In the genomic region with DNA sequence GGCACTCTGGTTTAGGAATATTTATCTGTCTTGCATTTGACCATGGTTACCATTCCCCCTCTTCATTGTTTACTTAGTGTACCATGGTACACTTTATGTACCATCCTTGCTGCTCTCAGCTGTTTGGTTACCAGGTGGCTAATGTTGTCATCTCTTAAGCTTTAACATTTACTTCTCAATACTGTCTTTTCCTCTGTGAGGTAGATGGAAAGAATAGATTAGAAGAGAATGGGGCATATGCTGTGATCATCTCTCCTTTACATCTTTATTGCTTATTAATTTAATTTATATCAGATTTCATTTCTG, we compare ENCODE assay signal across 12 cellular contexts.
A peak's percentile ranks its signal among the peaks of the same experiment; 100 is the strongest.
DNase-seq lines count a peak whose midpoint lies in the region; ATAC-seq and TF ChIP-seq lines count a peak whose summit lies in the region.
"Had no signal": no experiment of that assay in that cellular context is flagged by ENCODE, and none has a peak within 500 bp of the region (broad histone marks: within the 10 kb centered on the region; RNA-seq: fewer than 3 reads in every experiment).

No MANE protein-coding gene starts in this region.

- H3K9ac ChIP-seq in HCT116 (ENCODE audit: low read length) = peak overlapping the region; percentile 45

- H2AFZ ChIP-seq in ACC112 (ENCODE audit: low read length, unreplicated experiment) = no peak overlapping the region
- H2AFZ ChIP-seq in HCT116 (ENCODE audit: low read depth, low read length, poor library complexity, severe bottlenecking) = no peak overlapping the region

- TF ChIP-seq POLR2A in HCT116 (IDR thresholded peaks at IDR 0.05; ENCODE audit: borderline replicate concordance, extremely low read depth, insufficient read depth, insufficient read length) = no peak

- no peaks in the 10 kb centered on the region for H3K27me3 Mint-ChIP-seq in activated CD4-positive, alpha-beta memory T cell treated with anti-CD3 and anti-CD28 coated beads, Interleukin-2, amount 10 ng/mL, durations not matched to agents 7 days and 5 days

- peak overlapping the region; percentile 85 for H3K27ac Mint-ChIP-seq in activated CD4-positive, alpha-beta memory T cell treated with anti-CD3 and anti-CD28 coated beads, Interleukin-2, amount 10 ng/mL, durations not matched to agents 7 days and 5 days

- peak overlapping the region; percentile 61 for H3K4me2 ChIP-seq in HCT116 (ENCODE audit: low read length)

- no peaks in the 10 kb centered on the region for H3K9me2 ChIP-seq in HCT116 (ENCODE audit: insufficient read depth)

- ATAC-seq in HCT116 (no peak), GM21529 (IDR thresholded peaks at IDR 0.05; ENCODE audit: unreplicated experiment) (no peak)

- peak overlapping the region; percentile 54 for H3K4me3 Mint-ChIP-seq in activated CD4-positive, alpha-beta memory T cell treated with anti-CD3 and anti-CD28 coated beads, Interleukin-2, amount 10 ng/mL, durations not matched to agents 7 days and 5 days

- no peaks in the 10 kb centered on the region for H3K9me3 ChIP-seq in HCT116 (ENCODE audit: control insufficient read depth in 1 of 2, insufficient read depth in 1 of 2, low read depth in 1 of 2, low read length in 2 of 2)
- H3K9me3 ChIP-seq in MG63 = no peaks in the 10 kb centered on the region
- H3K9me3 ChIP-seq: Peyer's patch had no signal

- H3K79me2 ChIP-seq in ACC112 (ENCODE audit: control insufficient read depth, insufficient read depth, low read length, unreplicated experiment) (peaks cover 44% of the 10 kb centered on the region), HCT116 (ENCODE audit: insufficient read depth, low read length) (peaks cover 8% of the 10 kb centered on the region)

- H4K20me1 ChIP-seq in HCT116 (ENCODE audit: insufficient read depth) = no peaks in the 10 kb centered on the region

- POLR2A ChIA-PET in HCT116 (lab: Charles Lee) = interaction anchor here (1.2 to 1.7 kb wide), 3 partner anchors 10 to 219 kb away, joined by 4 read pairs; partner anchors contain the start of gene NCOA3
- POLR2A ChIA-PET in activated CD4-positive, alpha-beta memory T cell treated with anti-CD3 and anti-CD28 coated beads, Interleukin-2, amount 10 ng/mL, durations not matched to agents 7 days and 5 days (lab: Charles Lee) = interaction anchor here (0.6 to 3.0 kb wide), 11 partner anchors 10 to 336 kb away, joined by 3 to 22 read pairs (median 6); partner anchors contain the start of genes NCOA3 and ZMYND8

- H3K4me1 Mint-ChIP-seq in activated CD4-positive, alpha-beta memory T cell treated with anti-CD3 and anti-CD28 coated beads, Interleukin-2, amount 10 ng/mL, durations not matched to agents 7 days and 5 days = peaks cover 68% of the 10 kb centered on the region

- peaks cover 32% of the 10 kb centered on the region for H3K4me1 ChIP-seq in ACC112 (ENCODE audit: control insufficient read depth, insufficient read depth, low read length, unreplicated experiment)
- H3K4me1 ChIP-seq in HCT116 (ENCODE audit: control insufficient read depth in 1 of 2, insufficient read depth in 2 of 2, low read length in 2 of 2) = peaks cover 15 to 25% of the 10 kb centered on the region in 2 experiments

- intact Hi-C loops in HCT116 (cut with micrococcal nuclease) = no loop called here

- no peak for TF ChIP-seq RAD21 in HCT116 (IDR thresholded peaks at IDR 0.05; ENCODE audit: low read depth)

- DNase-seq in HCT116 (ENCODE audit: low read depth, low spot score) = no peak
- no peak for DNase-seq in activated CD4-positive, alpha-beta memory T cell treated with anti-CD3 and anti-CD28 coated beads, Interleukin-2, amount 10 ng/mL, durations not matched to agents 7 days and 5 days
- peak; percentile 24 for DNase-seq in kidney tubule cell (ENCODE audit: low spot score)
- DNase-seq in stimulated activated CD4-positive, alpha-beta T cell treated with anti-CD3 and anti-CD28 coated beads, Interleukin-4, amount 100 ng/mL, for 4 hours = no peak
- no peak for DNase-seq in OCI-M1 (lab: John Stamatoyannopoulos, UW)
- no peak for DNase-seq in MG63
- DNase-seq: GOT3, NCI-H2171 had no signal

- H3K9me3 Mint-ChIP-seq in activated CD4-positive, alpha-beta memory T cell treated with anti-CD3 and anti-CD28 coated beads, Interleukin-2, amount 10 ng/mL, durations not matched to agents 7 days and 5 days = no peaks in the 10 kb centered on the region

- H3K36me3 ChIP-seq in ACC112 (ENCODE audit: insufficient read depth, low read length) = no peaks in the 10 kb centered on the region
- no peaks in the 10 kb centered on the region for H3K36me3 ChIP-seq in HCT116 (ENCODE audit: control insufficient read depth in 1 of 2, insufficient read depth in 2 of 2, low read length in 2 of 2)
- H3K36me3 ChIP-seq in MG63 = no peaks in the 10 kb centered on the region
- H3K36me3 ChIP-seq: Peyer's patch had no signal

- RAD21 ChIA-PET in HCT116 (lab: Charles Lee; ENCODE audit: low non-redundant PET in 1 of 2, low total read pairs in 2 of 2, uncharacterized antibody in 2 of 2, unreplicated experiment in 2 of 2) = no interaction called here

- 0 out of 2 replicates have a peak overlapping the region, but pooled peaks have one; percentile 30 for H3K4me3 ChIP-seq in ACC112 (ENCODE audit: low read depth, low read length)
- no peak overlapping the region for H3K4me3 ChIP-seq in HCT116 (replicated peaks in 1 of 2; ENCODE audit: low read depth in 1 of 2, low read length in 2 of 2)
- no peak overlapping the region for H3K4me3 ChIP-seq in MG63
- H3K4me3 ChIP-seq: Peyer's patch had no signal

- no peak for TF ChIP-seq CTCF in HCT116 (IDR thresholded peaks at IDR 0.05 in 2 of 3, conservative IDR thresholded peaks at IDR 0.05 in 1 of 3; ENCODE audit: borderline replicate concordance in 1 of 3, insufficient read depth in 1 of 3, low read depth in 2 of 3, low read length in 2 of 3)

- H3K27me3 ChIP-seq in ACC112 (ENCODE audit: insufficient read depth, low read length) = no peaks in the 10 kb centered on the region
- no peaks in the 10 kb centered on the region for H3K27me3 ChIP-seq in HCT116 (ENCODE audit: insufficient read depth, low read length)
- H3K27me3 ChIP-seq in MG63 = no peaks in the 10 kb centered on the region
- H3K27me3 ChIP-seq: Peyer's patch had no signal

- CTCF ChIA-PET in HCT116 (lab: Charles Lee) = interaction anchor here (1.1 to 2.0 kb wide), 2 partner anchors 12 to 227 kb away, joined by 3 to 8 read pairs; no protein-coding TSS in a partner anchor
- CTCF ChIA-PET in activated CD4-positive, alpha-beta memory T cell treated with anti-CD3 and anti-CD28 coated beads, Interleukin-2, amount 10 ng/mL, durations not matched to agents 7 days and 5 days (lab: Charles Lee) = interaction anchor here (0.7 to 3.7 kb wide), 5 partner anchors 10 to 341 kb away, joined by 3 to 20 read pairs (median 5); partner anchors contain the start of gene NCOA3

- no TSS peak for BruUV-seq in HCT116 (replicated peaks; lab: Mats Ljungman, UMichigan)

- H3K27ac ChIP-seq in ACC112 (ENCODE audit: low read depth, low read length) (peak overlapping the region; percentile 80), HCT116 (ENCODE audit: low read depth, low read length) (no peak overlapping the region)
- H3K27ac ChIP-seq: VCaP had no signal

- peaks cover 44% of the 10 kb centered on the region for H3K36me3 Mint-ChIP-seq in activated CD4-positive, alpha-beta memory T cell treated with anti-CD3 and anti-CD28 coated beads, Interleukin-2, amount 10 ng/mL, durations not matched to agents 7 days and 5 days (ENCODE audit: low read depth)

TF ChIP-seq in HCT116, 20 proteins besides CTCF, POLR2A, EP300 and RAD21 (continues in another document):
- TF ChIP-seq POLR2AphosphoS5 (IDR thresholded peaks at IDR 0.05; ENCODE audit: low read depth, low read length) = no peak
- no peak for TF ChIP-seq ATF3 (IDR thresholded peaks at IDR 0.05)
- TF ChIP-seq, protein P1, sequence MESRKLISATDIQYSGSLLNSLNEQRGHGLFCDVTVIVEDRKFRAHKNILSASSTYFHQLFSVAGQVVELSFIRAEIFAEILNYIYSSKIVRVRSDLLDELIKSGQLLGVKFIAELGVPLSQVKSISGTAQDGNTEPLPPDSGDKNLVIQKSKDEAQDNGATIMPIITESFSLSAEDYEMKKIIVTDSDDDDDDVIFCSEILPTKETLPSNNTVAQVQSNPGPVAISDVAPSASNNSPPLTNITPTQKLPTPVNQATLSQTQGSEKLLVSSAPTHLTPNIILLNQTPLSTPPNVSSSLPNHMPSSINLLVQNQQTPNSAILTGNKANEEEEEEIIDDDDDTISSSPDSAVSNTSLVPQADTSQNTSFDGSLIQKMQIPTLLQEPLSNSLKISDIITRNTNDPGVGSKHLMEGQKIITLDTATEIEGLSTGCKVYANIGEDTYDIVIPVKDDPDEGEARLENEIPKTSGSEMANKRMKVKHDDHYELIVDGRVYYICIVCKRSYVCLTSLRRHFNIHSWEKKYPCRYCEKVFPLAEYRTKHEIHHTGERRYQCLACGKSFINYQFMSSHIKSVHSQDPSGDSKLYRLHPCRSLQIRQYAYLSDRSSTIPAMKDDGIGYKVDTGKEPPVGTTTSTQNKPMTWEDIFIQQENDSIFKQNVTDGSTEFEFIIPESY (IDR thresholded peaks at IDR 0.05; ENCODE audit: extremely low read depth, insufficient replicate concordance, low read length) = no peak
- no peak for TF ChIP-seq CBX3 (IDR thresholded peaks at IDR 0.05; ENCODE audit: low read depth)
- TF ChIP-seq ZNF274 (IDR thresholded peaks at IDR 0.05; ENCODE audit: low read depth, low read length) = no peak
- TF ChIP-seq ZFX (IDR thresholded peaks at IDR 0.05) = no peak
- no peak for TF ChIP-seq FOSL1 (IDR thresholded peaks at IDR 0.05; ENCODE audit: low read depth)
